Comparison of ENCODE assay signal across 23 cellular contexts in the genomic region with DNA sequence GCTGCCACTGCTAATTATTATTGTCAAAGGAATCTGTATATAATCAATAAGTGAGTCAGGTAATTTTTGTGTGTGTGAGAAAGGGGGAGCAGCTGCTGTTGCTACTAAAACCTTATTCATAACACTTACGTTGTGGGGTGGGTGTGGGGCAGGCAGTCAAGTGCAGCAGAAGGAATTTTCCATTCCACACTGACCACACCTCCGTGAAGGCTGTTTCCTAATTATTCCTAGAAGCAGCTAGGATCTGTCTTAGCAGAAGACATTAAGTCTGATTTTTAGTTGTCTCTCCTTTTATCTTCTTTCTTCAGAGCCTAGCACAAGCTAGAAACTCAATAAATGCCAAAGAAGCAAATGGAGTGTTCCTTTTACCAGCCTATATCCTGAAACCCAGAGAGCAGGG. TPM values are rescaled to one million over a fixed set of nuclear protein-coding genes. Genes with fewer than 3 reads are reported as not detected.
DNase-seq lines count a peak whose midpoint lies in the region; ATAC-seq and TF ChIP-seq lines count a peak whose summit lies in the region.
"Had no signal": no experiment of that assay in that cellular context is flagged by ENCODE, and none has a peak within 500 bp of the region (broad histone marks: within the 10 kb centered on the region; RNA-seq: fewer than 3 reads in every experiment).

No MANE protein-coding gene starts in this region.

- intact Hi-C loops in left ventricle myocardium inferior (cut with micrococcal nuclease) (no loop called here), Right ventricle myocardium superior (cut with DNase I) (loop anchor here (10.0 kb wide), 1 partner anchor 413 kb away; no protein-coding TSS in a partner anchor), thyroid gland (cut with DNase I) (loop anchor here (10.0 kb wide), 1 partner anchor 173 kb away; no protein-coding TSS in a partner anchor)

- H3K36me3 ChIP-seq in left ventricle myocardium inferior (no peaks in the 10 kb centered on the region), thyroid gland (no peaks in the 10 kb centered on the region)
- H3K36me3 ChIP-seq: suprapubic skin, uterus had no signal

- no peak for ATAC-seq in Right ventricle myocardium superior (ENCODE audit: poor library complexity)
- no peak for ATAC-seq in activated naive CD4-positive, alpha-beta T cell treated with anti-CD3 and anti-CD28 coated beads, Interleukin-2, amount 50 U/mL, for 72 hours
- ATAC-seq: natural killer cell treated with Interleukin-12 subunit alpha and Interleukin-12 subunit beta and Interleukin-15 and Interleukin-18, amount 100 ng/mL, for 72 hours; T-helper 17 cell had no signal

- peaks cover 18 to 19% of the 10 kb centered on the region in 2 donors for H3K36me3 Mint-ChIP-seq in activated naive CD4-positive, alpha-beta T cell treated with anti-CD3 and anti-CD28 coated beads, Interleukin-2, amount 50 U/mL, for 72 hours

- H3K27ac ChIP-seq in left ventricle myocardium inferior (replicated peaks) (peak overlapping the region; percentile 7), thyroid gland (peak overlapping the region in 1 of 3 donors; percentile 23)
- H3K27ac ChIP-seq: C4-2B, HL-60, parathyroid adenoma, suprapubic skin, uterus, VCaP had no signal

- TF ChIP-seq CTCF in left ventricle myocardium inferior (IDR thresholded peaks at IDR 0.05; ENCODE audit: borderline replicate concordance) = no peak
- no peak for TF ChIP-seq CTCF in thyroid gland (IDR thresholded peaks at IDR 0.05)

- no peak overlapping the region for H3K4me3 ChIP-seq in left ventricle myocardium inferior
- no peak overlapping the region for H3K4me3 ChIP-seq in thyroid gland (replicated peaks in 1 of 3)
- H3K4me3 ChIP-seq: suprapubic skin, uterus had no signal

- H3K27ac Mint-ChIP-seq in activated naive CD4-positive, alpha-beta T cell treated with anti-CD3 and anti-CD28 coated beads, Interleukin-2, amount 50 U/mL, for 72 hours = no peak overlapping the region
- H3K27ac Mint-ChIP-seq: activated naive CD8-positive, alpha-beta T cell; natural killer cell treated with Interleukin-12 subunit alpha and Interleukin-12 subunit beta and Interleukin-15 and Interleukin-18, amount 100 ng/mL, for 72 hours; T-helper 17 cell had no signal

- H3K27me3 ChIP-seq in left ventricle myocardium inferior (ENCODE audit: low read depth) (no peaks in the 10 kb centered on the region), thyroid gland (no peaks in the 10 kb centered on the region)
- H3K27me3 ChIP-seq: suprapubic skin, uterus had no signal

- H3K9me3 Mint-ChIP-seq in activated naive CD4-positive, alpha-beta T cell treated with anti-CD3 and anti-CD28 coated beads, Interleukin-2, amount 50 U/mL, for 72 hours = no peaks in the 10 kb centered on the region
- H3K9me3 Mint-ChIP-seq: natural killer cell treated with Interleukin-12 subunit alpha and Interleukin-12 subunit beta and Interleukin-15 and Interleukin-18, amount 100 ng/mL, for 72 hours had no signal

- DNase-seq in left ventricle myocardium inferior (no peak), Right ventricle myocardium superior (no peak), OCI-M1 (lab: John Stamatoyannopoulos, UW) (peak; percentile 30), kidney glomerular epithelial cell (lab: John Stamatoyannopoulos, UW) (peak; percentile 35), thyroid gland (peak; percentile 21 to 29), NCI-H1092 treated with DMSO at 0.1 percent for 48 hours (lab: John Stamatoyannopoulos, UW) (no peak), hepatic stellate cell (ENCODE audit: low spot score) (no peak)
- DNase-seq in activated naive CD4-positive, alpha-beta T cell treated with anti-CD3 and anti-CD28 coated beads, Interleukin-2, amount 50 U/mL, for 72 hours (ENCODE audit: low spot score in 2 of 2) = no peak
- DNase-seq: effector CD4-positive, alpha-beta T cell; erythroblast; foreskin melanocyte; NCI-H1436 treated with DMSO at 0.1 percent for 48 hours; NCI-H748 treated with DMSO at 0.1 percent for 48 hours; SIG-M5; T-helper 17 cell; uterus had no signal

- H3K4me1 ChIP-seq in left ventricle myocardium inferior (peaks cover 45% of the 10 kb centered on the region), thyroid gland (peaks cover 6 to 8% of the 10 kb centered on the region in 2 donors)
- H3K4me1 ChIP-seq: parathyroid adenoma had no signal

- H3K9me3 ChIP-seq in left ventricle myocardium inferior (replicated peaks) = no peaks in the 10 kb centered on the region
- H3K9me3 ChIP-seq in thyroid gland = no peaks in the 10 kb centered on the region
- H3K9me3 ChIP-seq: suprapubic skin, uterus had no signal

- TF ChIP-seq POLR2A in thyroid gland (IDR thresholded peaks at IDR 0.05) = no peak

- WGBS in thyroid gland, 2 donors = 16 to 21% methylated on average over 2 of the region's 2 CpGs

RNA-seq across cellular contexts. Expression of a gene that starts 4.0 kb away (rescaled TPM):
- 43.7 TPM for total RNA-seq in left ventricle myocardium inferior
- total RNA-seq in Right ventricle myocardium superior = 39.8 TPM
- 100 to 1,000 TPM in 2 of 4 donors, 10 to 100 TPM in 2; 87.8 to 144 (median 102) TPM for total RNA-seq in thyroid gland
- 100 to 1,000 TPM; 142 to 183 TPM for total RNA-seq in activated naive CD4-positive, alpha-beta T cell treated with anti-CD3 and anti-CD28 coated beads, Interleukin-2, amount 50 U/mL, for 72 hours

RNA-seq across cellular contexts. Expression of a gene that starts 33.9 kb away (rescaled TPM):
- total RNA-seq in left ventricle myocardium inferior = 15.3 TPM
- total RNA-seq in Right ventricle myocardium superior = 10.6 TPM
- total RNA-seq in thyroid gland = not detected
- not detected for total RNA-seq in activated naive CD4-positive, alpha-beta T cell treated with anti-CD3 and anti-CD28 coated beads, Interleukin-2, amount 50 U/mL, for 72 hours
- total RNA-seq: natural killer cell treated with Interleukin-12 subunit alpha and Interleukin-12 subunit beta and Interleukin-15 and Interleukin-18, amount 100 ng/mL, for 72 hours; suprapubic skin; T-helper 17 cell had no signal

Comparison
In these comparisons a context has a peak if more than half of its experiments do, and no peak if none do; other contexts are left out.
1. DNase-seq: peak in OCI-M1 (single experiment), kidney glomerular epithelial cell (single experiment) and thyroid gland (2 of 2); none in left ventricle myocardium inferior (single experiment), Right ventricle myocardium superior (single experiment), activated naive CD4-positive, alpha-beta T cell treated with anti-CD3 and anti-CD28 coated beads, Interleukin-2, amount 50 U/mL, for 72 hours (0 of 2), NCI-H1092 treated with DMSO at 0.1 percent for 48 hours (single experiment) and hepatic stellate cell (single experiment).
2. RNA of a gene that starts 33.9 kb away (total RNA-seq): 15.3 TPM in left ventricle myocardium inferior (single experiment) and 10.6 TPM in Right ventricle myocardium superior (single experiment); not detected in thyroid gland and not detected in activated naive CD4-positive, alpha-beta T cell treated with anti-CD3 and anti-CD28 coated beads, Interleukin-2, amount 50 U/mL, for 72 hours; every median in the first group is over 10 times any median in the second.